ENCODE assay signal across 1 cellular context in the genomic region with DNA sequence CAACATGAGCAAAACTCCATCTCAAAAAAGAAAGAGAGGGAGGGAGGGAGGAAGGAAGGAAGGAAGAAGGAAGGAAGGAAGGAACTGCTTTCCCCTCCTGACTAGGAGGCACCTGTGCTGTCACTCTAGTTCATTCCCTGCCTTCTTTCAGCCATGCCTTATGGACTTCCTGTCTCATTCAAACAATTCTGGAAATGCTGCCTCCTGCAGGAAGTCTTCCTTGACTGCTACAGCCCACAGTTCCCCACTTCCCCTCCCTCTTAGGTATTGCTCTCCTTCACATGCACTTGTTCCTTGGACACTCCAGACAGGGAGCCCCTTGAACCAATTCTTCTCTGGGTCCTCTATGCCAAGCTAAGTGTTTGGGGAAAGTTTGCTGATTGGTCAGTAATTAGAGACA.
TF ChIP-seq lines count a peak whose summit lies in the region.

No MANE protein-coding gene starts in this region.

TF ChIP-seq in H1, 55 proteins besides CTCF, POLR2A, EP300 and RAD21:
- 0 out of 4 replicates have a peak, but pooled peaks of 1 of the 2 experiments have one; percentile 27 for TF ChIP-seq SIN3A (conservative IDR thresholded peaks at IDR 0.05 in 1 of 2, IDR thresholded peaks at IDR 0.05 in 1 of 2; ENCODE audit: low read depth in 1 of 2, low read length in 2 of 2)
- no peak for TF ChIP-seq JUN (IDR thresholded peaks at IDR 0.05; ENCODE audit: low read depth, low read length)
TF ChIP-seq in H1: peak in this region for 1.
